In genomic region chr15:40108855-40109735, GRCh38 we compare ENCODE assay signal across 8 cellular contexts. TPM values are rescaled to one million over a fixed set of nuclear protein-coding genes. Genes with fewer than 3 reads are reported as not detected.
DNase-seq lines count a peak whose midpoint lies in the region; TF ChIP-seq lines count a peak whose summit lies in the region.

Gene BMF (minus strand): TSS chr15:40108879. CDS start chr15:40106086, 2,793 bp downstream.

- DNase-seq in ELF-1 (ENCODE audit: low read depth, low spot score) (peak; percentile 99), H7 (peak; percentile 98), M059J (ENCODE audit: low read depth) (peak; percentile 97), foreskin fibroblast (peak; percentile 99 to 100), neural crest cell (ENCODE audit: low read depth, low spot score) (peak; percentile 98), stomach (peak; percentile 100)
- peak; percentile 94 for DNase-seq in activated effector memory CD4-positive, alpha-beta T cell treated with Interleukin-2 at 50 U/mL for 16 hours

- no peaks in the 10 kb centered on the region for H3K36me3 Mint-ChIP-seq in neural crest cell (ENCODE audit: low read depth)

- intact Hi-C loops in stomach (cut with DNase I; ENCODE audit: low total_unique reads): no loop called here

- TF ChIP-seq CTCF in foreskin fibroblast (IDR thresholded peaks at IDR 0.05; ENCODE audit: low read depth, low read length) (peak; percentile 24), neural crest cell (conservative IDR thresholded peaks at IDR 0.05) (peak; percentile 53), stomach (IDR thresholded peaks at IDR 0.05) (peak in 2 of 7 experiments; percentile 39 to 40)

- WGBS in stomach, 5 donors: 3 to 7% (median 5%) methylated on average over 41 to 48 of the region's 48 CpGs

- no peak for TF ChIP-seq EP300 in stomach (IDR thresholded peaks at IDR 0.05)

- peaks cover 2% of the 10 kb centered on the region; the same call in 1 of the 2 replicates for H3K27me3 ChIP-seq in H7 (ENCODE audit: control insufficient read depth, insufficient read depth, low read length)
- H3K27me3 ChIP-seq in stomach: no peaks in the 10 kb centered on the region

- H3K27me3 Mint-ChIP-seq in neural crest cell (ENCODE audit: low read depth): peaks cover 2% of the 10 kb centered on the region

- H3K4me1 ChIP-seq in stomach: peaks cover 40 to 49% (median 48%) of the 10 kb centered on the region in 4 donors

- peak within 1 kb of the TSS; percentile 79 to 94 (median 90) for H3K27ac ChIP-seq in stomach

- peak within 1 kb of the TSS; percentile 88 for H3K27ac Mint-ChIP-seq in neural crest cell (ENCODE audit: unreplicated experiment)

- H3K36me3 ChIP-seq in H7 (replicated peaks; ENCODE audit: control insufficient read depth, insufficient read depth, low read length) (no peaks in the 10 kb centered on the region; the same call in none of the 2 replicates), stomach (no peaks in the 10 kb centered on the region)

- peak within 1 kb of the TSS; percentile 95 for H3K4me3 Mint-ChIP-seq in neural crest cell

- H3K4me3 ChIP-seq in H7 (ENCODE audit: insufficient read depth, low read depth, low read length): peak within 1 kb of the TSS; percentile 77
- H3K4me3 ChIP-seq in foreskin fibroblast (ENCODE audit: low read depth in 1 of 2, low read length in 2 of 2): peak within 1 kb of the TSS; percentile 72 to 95
- H3K4me3 ChIP-seq in stomach: peak within 1 kb of the TSS; percentile 72 to 91 (median 81)

- TF ChIP-seq POLR2A in Raji (IDR thresholded peaks at IDR 0.05; ENCODE audit: insufficient read depth, low read depth, low read length) (0 out of 2 replicates have a peak, but pooled peaks have one; percentile 23), stomach (IDR thresholded peaks at IDR 0.05) (no peak)

- no peaks in the 10 kb centered on the region for H3K9me3 ChIP-seq in stomach

- H3K4me1 Mint-ChIP-seq in neural crest cell: peaks cover 74% of the 10 kb centered on the region

- no peaks in the 10 kb centered on the region for H3K9me3 Mint-ChIP-seq in neural crest cell

RNA-seq across cellular contexts. Expression of gene BMF, which starts in this region (rescaled TPM):
- total RNA-seq in H7 (2014; rRNA removed; shearing (Covaris generic)): 11.9 and 12.4 TPM in 2 replicates
- total RNA-seq in M059J (2014; rRNA removed; shearing (Covaris generic)): 5.4 and 12.1 TPM in 2 replicates
- total RNA-seq in neural crest cell (18.0 and 23.0 TPM in 2 replicates), stomach (10 to 100 TPM in 3 of 5 donors, 1 to 10 TPM in 2; 2.2 to 11.7 (median 10.7) TPM)
- 1 to 10 TPM; 3.8 to 6.5 (median 5.1) TPM for polyA plus RNA-seq in stomach

Comparison
In these comparisons a context has a peak if more than half of its experiments do, and no peak if none do; other contexts are left out.
1. Peak in every context shown above with its lines: DNase-seq, H3K4me3 ChIP-seq and H3K27ac ChIP-seq.